In the genomic region with DNA sequence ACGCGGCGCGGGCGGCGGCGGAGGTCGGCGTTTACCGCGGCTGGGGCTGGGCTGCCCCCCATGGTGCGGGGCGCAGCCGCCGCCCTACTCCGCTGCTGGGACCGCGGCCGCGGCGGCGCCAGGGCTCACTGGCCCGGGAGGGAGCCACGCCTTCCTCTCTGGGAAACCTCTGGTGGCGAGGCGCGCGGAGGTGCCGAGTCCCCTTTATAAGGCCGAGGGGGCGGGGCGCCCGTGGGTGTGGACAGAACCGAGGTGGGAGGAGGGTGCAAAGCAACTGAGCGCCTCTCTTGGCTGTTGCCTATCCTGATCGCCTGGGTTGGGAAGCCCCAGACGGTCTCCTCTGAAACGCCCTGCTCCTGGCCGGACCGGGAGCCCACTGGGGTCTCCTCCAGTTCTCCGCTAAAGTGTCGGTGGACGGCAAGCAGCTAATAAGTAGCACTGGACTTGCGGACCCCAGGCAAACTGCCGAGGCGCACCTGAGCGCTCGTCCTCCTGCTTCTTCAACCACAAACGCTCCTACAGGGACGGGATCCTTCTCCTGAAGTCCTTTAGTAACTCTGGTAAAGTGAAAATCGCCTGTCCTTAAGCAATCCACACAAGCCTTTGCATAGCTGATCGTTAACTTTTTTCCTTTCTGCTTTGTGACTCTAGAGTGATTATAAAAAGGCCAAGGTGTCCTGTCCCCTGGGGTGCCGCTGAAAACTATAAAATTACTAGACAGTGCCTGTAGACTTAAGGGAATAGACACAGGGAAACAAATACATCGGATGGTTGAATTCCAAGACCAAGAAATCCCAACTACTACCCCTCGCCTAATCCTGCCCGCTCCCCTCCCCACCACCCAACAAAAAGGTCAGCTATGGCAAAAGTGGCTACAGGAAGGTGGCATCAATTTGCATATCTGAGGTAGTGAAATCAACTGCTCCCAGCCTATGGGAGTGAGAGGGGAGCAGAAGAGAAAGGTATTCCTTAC, we compare ENCODE assay signal across 1 cellular context.
TF ChIP-seq lines count a peak whose summit lies in the region.

Gene PTGER3, minus strand, starts transcription at position 182 of the 973 bp plus-strand sequence. CDS start 239 bp downstream, outside the sequence.

TF ChIP-seq in IMR-90, 13 proteins besides CTCF, POLR2A, EP300 and RAD21 (continued from another document):
- TF ChIP-seq ELK1 (IDR thresholded peaks at IDR 0.05; ENCODE audit: borderline replicate concordance, low read depth, low read length) = no peak
- TF ChIP-seq RCOR1 (IDR thresholded peaks at IDR 0.05; ENCODE audit: insufficient replicate concordance, low read length) = no peak
- TF ChIP-seq NFE2L2 (IDR thresholded peaks at IDR 0.05; ENCODE audit: low read depth, low read length) = no peak
